Comparison of ENCODE assay signal across 1 cellular context in the genomic region with DNA sequence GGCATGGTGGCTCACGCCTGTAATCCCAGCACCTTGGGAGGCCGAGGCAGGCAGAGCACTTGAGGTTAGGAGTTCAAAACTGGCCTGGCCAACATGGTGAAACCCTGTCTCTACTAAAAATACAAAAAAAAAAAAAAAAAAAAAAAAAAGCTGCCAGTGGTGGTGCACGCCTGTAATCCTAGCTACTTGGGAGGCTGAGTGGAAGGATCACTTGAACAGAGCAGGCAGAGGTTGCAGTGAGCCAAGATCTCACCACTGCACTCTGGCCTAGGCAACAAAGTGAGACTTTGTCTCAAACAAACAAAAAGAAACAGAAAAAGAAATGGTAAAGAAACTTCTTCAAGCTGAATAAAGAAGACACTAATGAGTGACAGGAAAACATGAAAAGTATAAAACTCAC. TPM values are rescaled to one million over a fixed set of nuclear protein-coding genes. Genes with fewer than 3 reads are reported as not detected.
"Had no signal": no experiment of that assay in that cellular context is flagged by ENCODE, and none has a peak within 500 bp of the region (broad histone marks: within the 10 kb centered on the region; RNA-seq: fewer than 3 reads in every experiment).

No MANE protein-coding gene starts in this region.

RNA-seq across cellular contexts. Expression of a gene that starts 54.5 kb away (rescaled TPM):
- total RNA-seq: neural crest cell had no signal
